Comparison of ENCODE assay signal across 1 cellular context in the genomic region with DNA sequence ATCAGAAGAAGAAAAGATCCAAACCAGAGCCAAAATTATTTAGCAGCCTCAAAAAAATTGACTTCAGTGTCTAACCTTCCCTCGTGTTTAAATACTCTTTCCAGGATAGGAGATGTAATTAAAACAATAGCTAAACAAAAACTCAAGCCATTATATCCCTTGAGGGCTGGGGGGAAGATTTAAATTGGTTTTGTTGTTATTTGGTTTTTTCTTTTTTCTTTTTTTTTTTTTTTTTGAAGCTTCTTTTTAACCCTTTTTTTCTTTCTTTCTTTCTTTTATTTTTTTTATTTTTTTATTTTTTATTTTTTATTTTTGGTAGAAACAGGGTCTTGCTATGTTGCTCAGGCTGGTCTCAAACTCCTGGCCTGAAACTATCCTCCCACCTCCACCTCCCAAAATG.
TF ChIP-seq lines count a peak whose summit lies in the region.

No MANE protein-coding gene starts in this region.

TF ChIP-seq in K562, 482 proteins besides CTCF, POLR2A, EP300 and RAD21 (continued from another document):
- TF ChIP-seq ZNF512 (tag; IDR thresholded peaks at IDR 0.05) (0 out of 2 replicates have a peak, but pooled peaks have one; percentile 51), ZNF197 (CRISPR knock-in tag; IDR thresholded peaks at IDR 0.05; ENCODE audit: low read depth) (no peak), KDM5B (IDR thresholded peaks at IDR 0.05; ENCODE audit: insufficient replicate concordance, low read depth, low read length) (no peak), ZNF717 (CRISPR knock-in tag; IDR thresholded peaks at IDR 0.05) (no peak), U2AF1 (optimal IDR thresholded peaks at IDR 0.05; ENCODE audit: low read depth, low read length) (peak; percentile 43)
- TF ChIP-seq, protein P1, sequence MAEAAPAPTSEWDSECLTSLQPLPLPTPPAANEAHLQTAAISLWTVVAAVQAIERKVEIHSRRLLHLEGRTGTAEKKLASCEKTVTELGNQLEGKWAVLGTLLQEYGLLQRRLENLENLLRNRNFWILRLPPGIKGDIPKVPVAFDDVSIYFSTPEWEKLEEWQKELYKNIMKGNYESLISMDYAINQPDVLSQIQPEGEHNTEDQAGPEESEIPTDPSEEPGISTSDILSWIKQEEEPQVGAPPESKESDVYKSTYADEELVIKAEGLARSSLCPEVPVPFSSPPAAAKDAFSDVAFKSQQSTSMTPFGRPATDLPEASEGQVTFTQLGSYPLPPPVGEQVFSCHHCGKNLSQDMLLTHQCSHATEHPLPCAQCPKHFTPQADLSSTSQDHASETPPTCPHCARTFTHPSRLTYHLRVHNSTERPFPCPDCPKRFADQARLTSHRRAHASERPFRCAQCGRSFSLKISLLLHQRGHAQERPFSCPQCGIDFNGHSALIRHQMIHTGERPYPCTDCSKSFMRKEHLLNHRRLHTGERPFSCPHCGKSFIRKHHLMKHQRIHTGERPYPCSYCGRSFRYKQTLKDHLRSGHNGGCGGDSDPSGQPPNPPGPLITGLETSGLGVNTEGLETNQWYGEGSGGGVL (CRISPR knock-in tag; IDR thresholded peaks at IDR 0.05), result no peak
